In the genomic region with DNA sequence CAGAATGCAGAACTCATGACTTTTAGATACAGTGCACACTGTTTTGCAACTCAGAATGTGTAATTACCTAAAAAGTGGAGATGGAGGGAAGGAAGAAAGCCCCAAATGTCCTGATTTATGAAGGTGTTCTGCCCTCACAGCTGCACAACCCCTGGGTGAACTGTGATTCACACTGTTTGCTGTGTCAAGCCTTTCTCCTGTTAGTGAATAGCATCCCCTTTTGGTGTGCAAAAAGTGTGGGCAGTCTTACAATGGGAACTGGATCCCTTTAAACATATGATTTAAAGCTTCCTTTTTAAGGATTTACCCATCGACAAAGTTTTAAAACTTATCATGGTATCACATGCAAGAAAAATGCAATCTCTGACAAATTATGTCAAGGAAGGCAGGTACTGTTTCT, we compare ENCODE assay signal across 1 cellular context.
TF ChIP-seq lines count a peak whose summit lies in the region.

No MANE protein-coding gene starts in this region.

TF ChIP-seq in WTC11, 78 proteins besides CTCF, POLR2A, EP300 and RAD21 (continued from another document):
- TF ChIP-seq, protein P1, sequence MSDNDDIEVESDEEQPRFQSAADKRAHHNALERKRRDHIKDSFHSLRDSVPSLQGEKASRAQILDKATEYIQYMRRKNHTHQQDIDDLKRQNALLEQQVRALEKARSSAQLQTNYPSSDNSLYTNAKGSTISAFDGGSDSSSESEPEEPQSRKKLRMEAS (CRISPR knock-in tag; IDR thresholded peaks at IDR 0.05) = no peak
- no peak for TF ChIP-seq ESRRA (CRISPR knock-in tag; IDR thresholded peaks at IDR 0.05; ENCODE audit: borderline replicate concordance)
- no peak for TF ChIP-seq ATF1 (CRISPR knock-in tag; IDR thresholded peaks at IDR 0.05)
TF ChIP-seq in WTC11: peak in this region for 0.
